2 cellular contexts compared by ENCODE assay signal in genomic region chr12:92927436-92928116, GRCh38.
A peak's percentile ranks its signal among the peaks of the same experiment; 100 is the strongest.
TF ChIP-seq lines count a peak whose summit lies in the region.

No MANE protein-coding gene starts in this region.

TF ChIP-seq in GM12878, 131 proteins besides CTCF, POLR2A, EP300 and RAD21 (continued from another document and continues in another):
- TF ChIP-seq ZNF384 (IDR thresholded peaks at IDR 0.05; ENCODE audit: borderline replicate concordance, low read depth, low read length) (no peak), BCL11A (IDR thresholded peaks at IDR 0.05; ENCODE audit: low read depth, low read length) (0 out of 2 replicates have a peak, but pooled peaks have one; percentile 3), IKZF1 (conservative IDR thresholded peaks at IDR 0.05) (peak; percentile 64; the same call in 1 of the 2 replicates), DPF2 (IDR thresholded peaks at IDR 0.05) (peak; percentile 76; the same call in 1 of the 2 replicates), PML (IDR thresholded peaks at IDR 0.05; ENCODE audit: low read length) (no peak), BMI1 (IDR thresholded peaks at IDR 0.05; ENCODE audit: borderline replicate concordance) (0 out of 2 replicates have a peak, but pooled peaks have one; percentile 12), E4F1 (IDR thresholded peaks at IDR 0.05; ENCODE audit: borderline replicate concordance, partially characterized antibody) (no peak), ZBTB40 (IDR thresholded peaks at IDR 0.05; ENCODE audit: borderline replicate concordance) (peak; percentile 14; the same call in 1 of the 2 replicates), CREM (IDR thresholded peaks at IDR 0.05; ENCODE audit: low read depth) (peak; percentile 58), IKZF2 (IDR thresholded peaks at IDR 0.05) (peak; percentile 51 to 59), TCF7 (IDR thresholded peaks at IDR 0.05; ENCODE audit: borderline replicate concordance) (peak; percentile 93), RELB (IDR thresholded peaks at IDR 0.05; ENCODE audit: low read depth) (peak; percentile 40; the same call in 1 of the 2 replicates), ETV6 (conservative IDR thresholded peaks at IDR 0.05 in 1 of 2, IDR thresholded peaks at IDR 0.05 in 1 of 2; ENCODE audit: borderline replicate concordance in 1 of 2, low read depth in 1 of 2) (peak in 1 of 2 experiments; percentile 15; a peak in 1 of 4 replicates)

TF ChIP-seq in liver, 16 proteins besides CTCF, POLR2A, EP300 and RAD21 (continued from another document):
- TF ChIP-seq FOXA2 (IDR thresholded peaks at IDR 0.05) (no peak), RXRA (IDR thresholded peaks at IDR 0.05) (no peak), FOXA1 (IDR thresholded peaks at IDR 0.05) (no peak), ZBTB33 (IDR thresholded peaks at IDR 0.05) (no peak), ATF3 (IDR thresholded peaks at IDR 0.05) (no peak), GABPA (IDR thresholded peaks at IDR 0.05 in 1 of 2, conservative IDR thresholded peaks at IDR 0.05 in 1 of 2) (no peak)
TF ChIP-seq in liver: peak in this region for 2.
